ENCODE assay signal across 1 cellular context in the genomic region with DNA sequence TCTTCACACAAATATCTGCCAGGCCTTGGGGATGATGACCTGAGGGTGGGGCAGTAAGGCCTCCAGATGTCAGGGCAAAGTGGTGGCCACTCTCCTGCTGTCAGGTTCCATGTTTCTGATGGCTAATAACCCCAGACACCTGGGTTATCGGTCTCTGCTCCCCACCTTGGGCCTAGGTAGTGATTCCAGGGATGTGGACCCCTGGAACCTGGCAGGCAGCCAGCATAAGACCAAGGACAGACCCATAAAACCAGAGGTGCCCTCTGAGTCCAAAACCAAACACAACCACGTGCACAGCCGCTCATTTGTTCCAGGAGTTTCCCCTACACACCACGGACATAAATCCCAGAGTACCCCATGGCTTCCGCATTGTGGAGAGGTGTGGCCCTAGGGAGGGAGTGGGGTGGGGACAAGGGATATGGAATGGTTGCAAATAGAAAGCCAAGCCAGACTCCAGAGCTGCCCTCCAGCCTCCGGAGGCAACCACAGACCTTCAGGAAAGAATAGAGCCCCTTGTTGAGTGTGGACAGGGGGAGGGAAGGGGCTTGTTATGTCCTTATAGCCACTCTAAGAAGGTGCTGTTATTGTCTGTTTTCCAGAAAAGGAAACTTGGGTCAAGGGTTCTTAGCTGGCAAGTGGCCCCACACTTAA.
TF ChIP-seq lines count a peak whose summit lies in the region.

No MANE protein-coding gene starts in this region.

TF ChIP-seq in H1, 55 proteins besides CTCF, POLR2A, EP300 and RAD21 (continued from another document):
- TF ChIP-seq, protein P1, sequence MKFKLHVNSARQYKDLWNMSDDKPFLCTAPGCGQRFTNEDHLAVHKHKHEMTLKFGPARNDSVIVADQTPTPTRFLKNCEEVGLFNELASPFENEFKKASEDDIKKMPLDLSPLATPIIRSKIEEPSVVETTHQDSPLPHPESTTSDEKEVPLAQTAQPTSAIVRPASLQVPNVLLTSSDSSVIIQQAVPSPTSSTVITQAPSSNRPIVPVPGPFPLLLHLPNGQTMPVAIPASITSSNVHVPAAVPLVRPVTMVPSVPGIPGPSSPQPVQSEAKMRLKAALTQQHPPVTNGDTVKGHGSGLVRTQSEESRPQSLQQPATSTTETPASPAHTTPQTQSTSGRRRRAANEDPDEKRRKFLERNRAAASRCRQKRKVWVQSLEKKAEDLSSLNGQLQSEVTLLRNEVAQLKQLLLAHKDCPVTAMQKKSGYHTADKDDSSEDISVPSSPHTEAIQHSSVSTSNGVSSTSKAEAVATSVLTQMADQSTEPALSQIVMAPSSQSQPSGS (IDR thresholded peaks at IDR 0.05; ENCODE audit: low read length) = no peak
- TF ChIP-seq TAF7 (optimal IDR thresholded peaks at IDR 0.05; ENCODE audit: borderline replicate concordance, low read depth, low read length) = no peak
- no peak for TF ChIP-seq HDAC6 (IDR thresholded peaks at IDR 0.05; ENCODE audit: low read depth, low read length)
- no peak for TF ChIP-seq ASH2L (IDR thresholded peaks at IDR 0.05; ENCODE audit: low read length)
- TF ChIP-seq ZNF274 (IDR thresholded peaks at IDR 0.05; ENCODE audit: borderline replicate concordance, extremely low read depth, low read length) = no peak
- no peak for TF ChIP-seq RFX5 (IDR thresholded peaks at IDR 0.05; ENCODE audit: borderline replicate concordance, low read depth, low read length)
- TF ChIP-seq PHF8 (conservative IDR thresholded peaks at IDR 0.05; ENCODE audit: low read depth, low read length) = no peak
- no peak for TF ChIP-seq TAF1 (IDR thresholded peaks at IDR 0.05; ENCODE audit: low read depth, low read length)
- no peak for TF ChIP-seq CBX8 (IDR thresholded peaks at IDR 0.05; ENCODE audit: borderline replicate concordance, low read depth, low read length)
- TF ChIP-seq GABPA (IDR thresholded peaks at IDR 0.05; ENCODE audit: borderline replicate concordance, insufficient read depth, low read length) = no peak
- TF ChIP-seq BRCA1 (IDR thresholded peaks at IDR 0.05; ENCODE audit: low read depth, low read length) = no peak
- TF ChIP-seq SUZ12 (IDR thresholded peaks at IDR 0.05; ENCODE audit: low read length) = no peak
- TF ChIP-seq CTBP2 (IDR thresholded peaks at IDR 0.05; ENCODE audit: borderline replicate concordance, insufficient read depth, insufficient read length, low read length) = no peak
- no peak for TF ChIP-seq SRF (IDR thresholded peaks at IDR 0.05; ENCODE audit: low read depth, low read length)
- TF ChIP-seq SIX5 (IDR thresholded peaks at IDR 0.05; ENCODE audit: low read depth, low read length) = no peak
- no peak for TF ChIP-seq TEAD4 (IDR thresholded peaks at IDR 0.05; ENCODE audit: low read depth, low read length)
